In genomic region chr18:75455249-75456183, GRCh38 we compare ENCODE assay signal across 1 cellular context.
TF ChIP-seq lines count a peak whose summit lies in the region.

No MANE protein-coding gene starts in this region.

TF ChIP-seq in HepG2, 621 proteins besides CTCF, POLR2A, EP300 and RAD21 (continued from another document):
- TF ChIP-seq GLI4 (CRISPR knock-in tag; IDR thresholded peaks at IDR 0.05; ENCODE audit: borderline replicate concordance) (no peak), SALL1 (CRISPR knock-in tag; IDR thresholded peaks at IDR 0.05) (no peak), KLF6 (CRISPR knock-in tag; IDR thresholded peaks at IDR 0.05) (no peak), PHF21A (CRISPR knock-in tag; IDR thresholded peaks at IDR 0.05) (no peak), ZNF839 (CRISPR knock-in tag; IDR thresholded peaks at IDR 0.05; ENCODE audit: borderline replicate concordance) (no peak), ATRX (CRISPR knock-in tag; IDR thresholded peaks at IDR 0.05; ENCODE audit: borderline replicate concordance) (no peak), ZNF530 (CRISPR knock-in tag; IDR thresholded peaks at IDR 0.05; ENCODE audit: low read depth) (no peak), ARID5B (CRISPR knock-in tag; IDR thresholded peaks at IDR 0.05) (no peak), ZSCAN21 (CRISPR knock-in tag; IDR thresholded peaks at IDR 0.05; ENCODE audit: borderline replicate concordance) (no peak), ZNF780A (CRISPR knock-in tag; IDR thresholded peaks at IDR 0.05) (no peak), GATAD1 (CRISPR knock-in tag; IDR thresholded peaks at IDR 0.05) (no peak), SIN3A (IDR thresholded peaks at IDR 0.05; ENCODE audit: borderline replicate concordance, low read depth, low read length) (no peak)
